8 cellular contexts compared by ENCODE assay signal in the genomic region with DNA sequence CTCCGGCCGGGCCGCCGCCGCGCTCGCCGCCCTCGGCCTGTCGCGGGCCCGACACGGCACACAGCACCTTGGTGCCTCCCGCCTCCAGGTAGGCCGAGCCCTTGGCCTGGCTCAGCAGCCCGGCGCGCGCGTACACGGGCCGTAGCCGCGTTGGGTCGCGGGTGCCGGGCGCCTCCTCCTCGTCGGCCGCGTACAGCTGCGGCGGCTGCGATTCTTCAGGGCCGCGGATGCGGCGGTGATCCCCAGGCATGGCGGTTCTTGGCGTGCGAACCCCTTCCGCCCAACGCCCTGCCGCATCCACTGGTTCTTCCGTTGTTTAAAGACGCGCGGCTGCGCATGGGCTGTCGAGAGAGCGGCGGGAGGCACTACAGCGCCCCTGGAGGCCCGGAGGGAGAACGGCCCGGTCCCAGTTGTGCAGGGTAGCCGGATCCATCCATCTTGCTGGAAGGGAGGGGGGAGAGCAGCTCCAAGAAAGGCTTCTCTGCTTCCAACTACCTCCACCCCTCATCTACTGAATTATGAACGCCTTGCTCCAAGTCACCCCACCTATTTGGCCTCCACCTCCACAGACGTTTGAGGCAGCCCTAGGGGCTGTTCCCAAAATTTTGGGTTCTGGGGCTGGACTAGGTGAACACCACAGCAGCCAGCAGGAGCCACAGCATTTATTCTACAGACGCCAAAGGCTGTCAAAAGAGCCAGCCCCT. TPM values are rescaled to one million over a fixed set of nuclear protein-coding genes. Genes with fewer than 3 reads are reported as not detected.
DNase-seq lines count a peak whose midpoint lies in the region; ATAC-seq, FAIRE-seq and TF ChIP-seq lines count a peak whose summit lies in the region.

A gene (minus strand): TSS at position 290 of the 704 bp plus-strand sequence. CDS start 40 bp downstream, at position 250.

- TF ChIP-seq CTCF in D721Med (IDR thresholded peaks at IDR 0.05; ENCODE audit: insufficient read depth, missing control alignments) (peak; percentile 82), endodermal cell (conservative IDR thresholded peaks at IDR 0.05) (peak; percentile 94)

- DNase-seq in D721Med (ENCODE audit: insufficient read length, low spot score): peak; percentile 59
- peak; percentile 94 for DNase-seq in NOMO-1 treated with dmso at 0.1 percent for 144 hours (lab: John Stamatoyannopoulos, UW; ENCODE audit: unreplicated experiment)
- DNase-seq in activated CD8-positive, alpha-beta memory T cell treated with anti-CD3 and anti-CD28 coated beads for 48 hours (ENCODE audit: low read depth in 2 of 3, low spot score in 2 of 3): peak; percentile 76 to 86 (median 85)
- DNase-seq in endodermal cell: peak; percentile 98
- DNase-seq in stimulated activated CD8-positive, alpha-beta memory T cell treated with anti-CD3 and anti-CD28 coated beads, Interleukin-15, amount 100 ng/mL, for 24 hours (ENCODE audit: low read depth): peak; percentile 78

- H3K4me1 Mint-ChIP-seq in endodermal cell: peaks cover 6% of the 10 kb centered on the region

- H3K9me3 ChIP-seq in HUES48 (ENCODE audit: control insufficient read depth, insufficient read depth, low read length): no peaks in the 10 kb centered on the region
- no peaks in the 10 kb centered on the region for H3K9me3 ChIP-seq in endodermal cell (ENCODE audit: control insufficient read depth, low read length)
- no peaks in the 10 kb centered on the region for H3K9me3 ChIP-seq in mesodermal cell (ENCODE audit: control insufficient read depth, low read length)

- no peaks in the 10 kb centered on the region for H3K27me3 Mint-ChIP-seq in endodermal cell (ENCODE audit: insufficient read depth)

- no peaks in the 10 kb centered on the region for H3K9me3 Mint-ChIP-seq in endodermal cell

- H3K9ac ChIP-seq in HUES48 (ENCODE audit: low read depth, low read length) (peak within 1 kb of the TSS; percentile 98), endodermal cell (ENCODE audit: extremely low read depth, low read length, poor library complexity, severe bottlenecking) (peak within 1 kb of the TSS; percentile 74)

- WGBS in endodermal cell (ENCODE audit: insufficient coverage in 1 of 2, insufficient read length in 1 of 2), 2 experiments: 2% methylated on average over 27 to 61 of the region's 61 CpGs
- 2 to 3% methylated on average over 39 to 57 of the region's 61 CpGs for WGBS in mesodermal cell (ENCODE audit: insufficient coverage in 2 of 2), 2 experiments

- H3K27me3 ChIP-seq in HUES48 (ENCODE audit: control insufficient read depth, insufficient read depth, low read length) (no peaks in the 10 kb centered on the region), endodermal cell (ENCODE audit: control insufficient read depth, insufficient read depth, low read length, poor library complexity, severe bottlenecking) (no peaks in the 10 kb centered on the region)

- FAIRE-seq in D721Med (lab: Jason Lieb, UNC): no peak

- H3K4me1 ChIP-seq in HUES48 (ENCODE audit: control insufficient read depth, insufficient read depth, low read length): 0 out of 2 replicates have a peak, but pooled peaks cover 3% of the 10 kb centered on the region
- no peaks in the 10 kb centered on the region for H3K4me1 ChIP-seq in endodermal cell (ENCODE audit: control insufficient read depth, insufficient read depth, low read length)
- peaks cover 4% of the 10 kb centered on the region for H3K4me1 ChIP-seq in mesodermal cell (ENCODE audit: control insufficient read depth, insufficient read depth, low read length, poor library complexity, severe bottlenecking)

- ATAC-seq in GM21423 (IDR thresholded peaks at IDR 0.05; ENCODE audit: unreplicated experiment): peak; percentile 90

- peak within 1 kb of the TSS; percentile 94 for H3K27ac Mint-ChIP-seq in endodermal cell

- H3K4me3 ChIP-seq in HUES48 (ENCODE audit: low read depth, low read length) (peak within 1 kb of the TSS; percentile 85), endodermal cell (ENCODE audit: low read length) (peak within 1 kb of the TSS; percentile 84), mesodermal cell (ENCODE audit: extremely low read depth, insufficient read depth, low read length, poor library complexity, severe bottlenecking) (peak within 1 kb of the TSS; percentile 59)

- H3K27ac ChIP-seq in HUES48 (ENCODE audit: low read depth, low read length) (peak within 1 kb of the TSS; percentile 98), endodermal cell (ENCODE audit: low read depth, low read length) (peak within 1 kb of the TSS; percentile 86), mesodermal cell (ENCODE audit: low read depth, low read length, severe bottlenecking) (peak within 1 kb of the TSS; percentile 79)

- H3K36me3 ChIP-seq in HUES48 (ENCODE audit: control insufficient read depth, insufficient read depth, low read length) (peaks cover 52% of the 10 kb centered on the region), endodermal cell (ENCODE audit: control insufficient read depth, insufficient read depth, low read length) (peaks cover 47% of the 10 kb centered on the region), mesodermal cell (ENCODE audit: control insufficient read depth, insufficient read depth, low read length) (peaks cover 55% of the 10 kb centered on the region)

- H3K4me3 Mint-ChIP-seq in endodermal cell: peak within 1 kb of the TSS; percentile 75

- peaks cover 54% of the 10 kb centered on the region for H3K36me3 Mint-ChIP-seq in endodermal cell (ENCODE audit: low read depth)

RNA-seq across cellular contexts. Expression of the gene that starts here (rescaled TPM):
- total RNA-seq in endodermal cell: 10 to 100 TPM; 31.1 to 33.6 TPM
- polyA plus RNA-seq in endodermal cell (2013, experiment 1 of 2): 18.8 TPM
- polyA plus RNA-seq in endodermal cell (2013, experiment 2 of 2): 17.6 TPM
- polyA plus RNA-seq in mesodermal cell (2013, experiment 1 of 2): 11.2 TPM
- 11.2 TPM for polyA plus RNA-seq in mesodermal cell (2013, experiment 2 of 2)

Comparison
In these comparisons a context has a peak if more than half of its experiments do, and no peak if none do; other contexts are left out.
1. Peak in every context shown above with its lines: DNase-seq, ATAC-seq, H3K4me3 ChIP-seq and H3K27ac ChIP-seq.